Comparison of ENCODE assay signal across 8 cellular contexts in the genomic region with DNA sequence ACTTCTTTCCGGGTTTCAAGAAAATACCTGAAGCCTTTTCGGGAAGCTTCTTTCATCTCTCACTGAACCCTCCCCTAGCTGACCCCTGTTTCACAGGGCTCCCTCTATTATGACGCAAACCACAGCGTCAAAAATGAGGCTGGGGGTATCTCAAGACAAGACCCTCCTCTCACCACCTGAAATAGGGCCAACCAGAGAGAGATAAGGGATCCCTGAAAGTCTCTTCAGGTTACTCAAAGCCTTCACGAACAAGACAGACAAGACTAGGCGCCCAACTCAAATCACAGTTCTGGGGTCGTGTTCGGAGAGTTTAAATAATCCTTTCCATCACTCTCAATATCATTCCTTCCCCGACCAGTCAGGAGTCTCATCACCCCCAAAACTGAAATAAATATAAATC. TPM values are rescaled to one million over a fixed set of nuclear protein-coding genes. Genes with fewer than 3 reads are reported as not detected.
DNase-seq lines count a peak whose midpoint lies in the region; ATAC-seq and TF ChIP-seq lines count a peak whose summit lies in the region.

No MANE protein-coding gene starts in this region.

- H2BK12ac ChIP-seq in H9 (ENCODE audit: insufficient read length, low read depth, low read length), result no peak overlapping the region

- no peak overlapping the region for H2BK5ac ChIP-seq in H9 (ENCODE audit: insufficient read length, low read length)

- no peak overlapping the region for H2BK20ac ChIP-seq in H9 (ENCODE audit: low read depth, low read length, poor library complexity, severe bottlenecking)

- peak overlapping the region; percentile 92 to 97 for H3K4me3 Mint-ChIP-seq in H9
- H3K4me3 Mint-ChIP-seq in glutamatergic neuron (ENCODE audit: unreplicated experiment), result peak overlapping the region; percentile 96

- no CpG with 5 or more reads among the region's 9 CpGs for WGBS in H9 (ENCODE audit: extremely low coverage, insufficient read length, low lambda C conversion rate)

- no peak overlapping the region for H4K8ac ChIP-seq in H9 (replicated peaks; ENCODE audit: insufficient read length, low read depth, low read length)

- H3K4me2 ChIP-seq in H9 (ENCODE audit: insufficient read depth, insufficient read length, low read length), result peak overlapping the region; percentile 89

- H3K27me3 ChIP-seq in H9 (ENCODE audit: insufficient read depth, low read length), result no peaks in the 10 kb centered on the region

- H3K4ac ChIP-seq in H9 (ENCODE audit: low read depth, low read length), result no peak overlapping the region

- no peak overlapping the region for H3K9ac ChIP-seq in H9 (ENCODE audit: extremely low read depth, insufficient read length, low read length)

- TF ChIP-seq CTCF in H9 (conservative IDR thresholded peaks at IDR 0.05) (no peak), WI38 (IDR thresholded peaks at IDR 0.05; ENCODE audit: low read depth, low read length) (no peak), glutamatergic neuron (IDR thresholded peaks at IDR 0.05; ENCODE audit: partially characterized antibody, unreplicated experiment) (no peak)

- H3K9me3 ChIP-seq in H9 (ENCODE audit: control insufficient read depth, low read depth, low read length), result peaks cover 29% of the 10 kb centered on the region

- H3K56ac ChIP-seq in H9 (ENCODE audit: insufficient read length, low read depth, low read length), result no peak overlapping the region

- H3K79me1 ChIP-seq in H9 (ENCODE audit: insufficient read depth, low read depth, low read length, poor library complexity, severe bottlenecking), result no peaks in the 10 kb centered on the region

- no peak overlapping the region for H3K18ac ChIP-seq in H9 (ENCODE audit: insufficient read length, low read depth, low read length)

- DNase-seq in H9 (no peak), glutamatergic neuron (no peak), mucosa of gallbladder (ENCODE audit: low spot score) (no peak), NCI-H2171 (lab: John Stamatoyannopoulos, UW) (no peak), KG1 (lab: John Stamatoyannopoulos, UW) (no peak)

- H4K20me1 ChIP-seq in H9 (ENCODE audit: control insufficient read depth, insufficient read depth, insufficient read length), result no peaks in the 10 kb centered on the region

- peaks cover 7% of the 10 kb centered on the region for H3K23me2 ChIP-seq in H9 (ENCODE audit: insufficient read length, low read depth, low read length, poor library complexity, severe bottlenecking)

- no peak overlapping the region for H2AFZ ChIP-seq in H9 (ENCODE audit: low read length)

- no peaks in the 10 kb centered on the region for H3K79me2 ChIP-seq in H9 (ENCODE audit: insufficient read depth, low read length)

- no peak overlapping the region for H2BK15ac ChIP-seq in H9 (ENCODE audit: low read depth, low read length)

- no peak overlapping the region for H2BK120ac ChIP-seq in H9 (ENCODE audit: low read depth, low read length, poor library complexity, severe bottlenecking)

- H3K4me1 Mint-ChIP-seq in H9, result peaks cover 13 to 23% of the 10 kb centered on the region in 2 experiments
- H3K4me1 Mint-ChIP-seq in glutamatergic neuron (ENCODE audit: low read depth, unreplicated experiment), result peaks cover 4% of the 10 kb centered on the region

- H3K9me3 Mint-ChIP-seq in H9 (peaks cover 61 to 69% of the 10 kb centered on the region in 2 experiments), glutamatergic neuron (ENCODE audit: unreplicated experiment) (peaks cover 2% of the 10 kb centered on the region)

- H3K4me3 ChIP-seq in WI38 (ENCODE audit: low read depth, low read length) (peak overlapping the region; percentile 71), skin epidermis (peak overlapping the region; percentile 45 to 69 (median 60))

- H3K27me3 Mint-ChIP-seq in H9 (ENCODE audit: low read depth) (peaks cover 2% of the 10 kb centered on the region; the same call in 1 of the 2 replicates), glutamatergic neuron (ENCODE audit: unreplicated experiment) (peaks cover 7% of the 10 kb centered on the region)

- H4K91ac ChIP-seq in H9 (ENCODE audit: insufficient read length, low read depth, low read length), result no peak overlapping the region

- H3K4me1 ChIP-seq in H9 (ENCODE audit: insufficient read depth, low read length), result peaks cover 3% of the 10 kb centered on the region; the same call in 1 of the 2 replicates

- H3K36me3 Mint-ChIP-seq in H9 (ENCODE audit: insufficient read depth in 1 of 3, low read depth in 3 of 3), result peaks cover 23 to 30% (median 28%) of the 10 kb centered on the region in 3 experiments
- H3K36me3 Mint-ChIP-seq in glutamatergic neuron (ENCODE audit: unreplicated experiment), result no peaks in the 10 kb centered on the region

- no peak for ATAC-seq in GM21526 (IDR thresholded peaks at IDR 0.05; ENCODE audit: low FRiP score, unreplicated experiment)

- H3K14ac ChIP-seq in H9 (ENCODE audit: insufficient read depth, low read length), result no peak overlapping the region

- no peak overlapping the region for H3K23ac ChIP-seq in H9 (ENCODE audit: insufficient read length, low read depth, low read length)

- H4K5ac ChIP-seq in H9 (ENCODE audit: insufficient read length, low read depth, low read length), result no peak overlapping the region

- no peak overlapping the region for H3K27ac ChIP-seq in H9 (ENCODE audit: insufficient read length, low read depth, low read length)
- H3K27ac ChIP-seq in skin epidermis, result peak overlapping the region in 18 of 21 experiments; percentile 11 to 98 (median 95)

- H3K27ac Mint-ChIP-seq in H9 (peak overlapping the region; percentile 74 to 99 (median 85); a peak in 5 of 7 replicates), glutamatergic neuron (ENCODE audit: unreplicated experiment) (peak overlapping the region; percentile 87)

- no peak overlapping the region for H2AK5ac ChIP-seq in H9 (ENCODE audit: insufficient read length, low read length)

- no peak overlapping the region for H3T11ph ChIP-seq in H9 (ENCODE audit: low read length)

RNA-seq across cellular contexts. Expression of a gene that starts 1.2 kb away (rescaled TPM):
- total RNA-seq in H9 (2021) (38.9 and 45.2 TPM in 2 replicates), glutamatergic neuron (ENCODE audit: unreplicated experiment) (32.6 TPM), mucosa of gallbladder (32.8 TPM)
